Comparison of ENCODE assay signal across 22 cellular contexts in genomic region chr16:872436-873242, GRCh38.
"Had no signal": no experiment of that assay in that cellular context is flagged by ENCODE, and none has a peak within 500 bp of the region (broad histone marks: within the 10 kb centered on the region; RNA-seq: fewer than 3 reads in every experiment).

No MANE protein-coding gene starts in this region.

- H3K27me3 ChIP-seq: ascending aorta, brain microvascular endothelial cell, neural progenitor cell, stomach, suprapubic skin, tibial nerve had no signal

- H3K4me1 ChIP-seq: ascending aorta, neural progenitor cell, stomach, suprapubic skin, tibial nerve had no signal

- DNase-seq: activated CD4-positive, alpha-beta T cell treated with anti-CD3 and anti-CD28 coated beads, Interleukin-2, amount 10 ng/mL, durations not matched to agents 7 days and 5 days; activated CD4-positive, CD25-positive, alpha-beta regulatory T cell treated with anti-CD3 and anti-CD28 coated beads, Interleukin-2, amount 50 U/mL, for 72 hours; activated CD8-positive, alpha-beta T cell treated with anti-CD3 and anti-CD28 coated beads, Interleukin-2, amount 10 ng/mL, durations not matched to agents 7 days and 5 days; activated T-cell treated with anti-CD3 and anti-CD28 coated beads, Interleukin-2, amount 50 U/mL, for 24 hours; brain microvascular endothelial cell; central memory CD4-positive, alpha-beta T cell; effector memory CD4-positive, alpha-beta T cell; foreskin melanocyte; hippocampal formation; mesendoderm; naive B cell; stimulated activated CD4-positive, alpha-beta T cell treated with anti-CD3 and anti-CD28 coated beads, Interleukin-12 subunit alpha, Interleukin-12 subunit beta, amount 100 ng/mL, for 4 hours; stomach; T-helper 2 cell; WERI-Rb-1 had no signal

- H3K4me3 ChIP-seq: ascending aorta, neural progenitor cell, stomach, suprapubic skin, tibial nerve had no signal

- H3K9me3 ChIP-seq: ascending aorta, stomach, suprapubic skin, tibial nerve had no signal

- H3K36me3 ChIP-seq: brain microvascular endothelial cell, neural progenitor cell, WERI-Rb-1 had no signal

- H3K27ac ChIP-seq: ascending aorta, brain microvascular endothelial cell, neural progenitor cell, stomach, suprapubic skin, tibial nerve, WERI-Rb-1 had no signal

- ATAC-seq: activated CD8-positive, alpha-beta T cell treated with anti-CD3 and anti-CD28 coated beads, Interleukin-2, amount 10 ng/mL, durations not matched to agents 7 days and 5 days; activated naive CD4-positive, alpha-beta T cell treated with anti-CD3 and anti-CD28 coated beads, Interleukin-2, amount 50 U/mL, for 72 hours; activated T-helper 17 cell treated with anti-CD3 and anti-CD28 coated beads, Interleukin-2, amount 50 U/mL, for 72 hours; esophagus mucosa had no signal
